1 cellular context compared by ENCODE assay signal in genomic region chr6:41714556-41715273, GRCh38.
TF ChIP-seq lines count a peak whose summit lies in the region.

No MANE protein-coding gene starts in this region.

TF ChIP-seq in A549, 52 proteins besides CTCF, POLR2A, EP300 and RAD21 (continued from another document):
- TF ChIP-seq HES2 (IDR thresholded peaks at IDR 0.05) = no peak
- no peak for TF ChIP-seq HMGXB4 (CRISPR knock-in tag; IDR thresholded peaks at IDR 0.05; ENCODE audit: borderline replicate concordance)
TF ChIP-seq in A549: peak in this region for 0.
